8 cellular contexts compared by ENCODE assay signal in the genomic region with DNA sequence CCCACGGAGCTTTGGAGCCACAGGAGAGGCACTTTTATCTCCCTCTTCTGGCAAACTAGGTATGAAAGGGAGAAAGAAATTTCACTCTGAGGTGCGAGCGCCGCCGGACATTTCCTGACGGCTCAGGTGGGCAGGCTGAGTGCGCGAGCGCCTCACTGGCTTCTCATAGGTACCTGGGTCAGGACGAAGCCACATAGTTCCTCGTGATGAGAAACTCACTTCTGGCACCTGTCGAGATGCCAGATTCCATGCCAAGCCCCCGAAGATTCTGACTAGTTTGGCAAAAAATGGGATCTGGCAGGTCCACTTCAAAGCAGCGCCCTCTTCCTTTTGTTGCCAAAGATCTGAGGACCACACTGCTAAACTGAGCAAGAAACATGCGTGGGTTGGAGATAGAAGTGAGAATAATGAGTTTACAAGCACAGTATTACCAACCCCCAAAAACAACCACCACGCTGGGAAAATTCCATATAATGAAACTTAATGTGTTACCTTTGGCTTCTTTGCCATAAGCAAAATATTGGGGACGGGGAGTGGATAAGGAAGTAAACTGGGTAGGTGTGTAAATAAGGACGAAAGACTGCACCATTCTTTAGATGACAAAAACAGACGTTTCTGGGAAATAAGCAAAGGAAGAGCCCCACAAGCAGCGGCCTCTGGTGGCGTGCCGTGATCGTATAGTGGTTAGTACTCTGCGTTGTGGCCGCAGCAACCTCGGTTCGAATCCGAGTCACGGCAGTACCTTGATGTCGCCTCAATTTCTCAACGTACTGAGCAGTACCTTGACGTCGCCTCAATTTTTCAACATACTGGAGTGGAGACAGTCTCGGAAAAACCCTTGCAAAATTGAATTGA.
DNase-seq lines count a peak whose midpoint lies in the region; ATAC-seq, FAIRE-seq and TF ChIP-seq lines count a peak whose summit lies in the region.

No MANE protein-coding gene starts in this region.

- H3K9me2 ChIP-seq in SK-N-SH: no peaks in the 10 kb centered on the region

- H3F3A ChIP-seq in SK-N-SH (replicated peaks; ENCODE audit: insufficient read depth): peaks cover 4% of the 10 kb centered on the region

- H3K9me3 ChIP-seq in HUES64 (ENCODE audit: insufficient read depth, low read depth, low read length) (no peaks in the 10 kb centered on the region), SK-N-SH (no peaks in the 10 kb centered on the region), cardiac muscle cell (ENCODE audit: low read depth) (no peaks in the 10 kb centered on the region), prostate gland (no peaks in the 10 kb centered on the region)

- peak overlapping the region; percentile 62 for H2AFZ ChIP-seq in SK-N-SH (ENCODE audit: low read depth)

- TF ChIP-seq EP300 in SK-N-SH (IDR thresholded peaks at IDR 0.05; ENCODE audit: borderline replicate concordance in 1 of 2, low read depth in 1 of 2, low read length in 1 of 2): no peak

- TF ChIP-seq POLR2A in prostate gland (IDR thresholded peaks at IDR 0.05): no peak

- H3K4me2 ChIP-seq in SK-N-SH: peak overlapping the region; percentile 54

- H3K79me2 ChIP-seq in SK-N-SH (ENCODE audit: insufficient read depth): no peaks in the 10 kb centered on the region

- H3K4me1 ChIP-seq in HUES64 (ENCODE audit: insufficient read depth, low read length): peaks cover 20% of the 10 kb centered on the region
- no peaks in the 10 kb centered on the region; a peak in 1 of 4 replicates for H3K4me1 ChIP-seq in SK-N-SH (ENCODE audit: control insufficient read depth in 1 of 2, insufficient read depth in 2 of 2, low read depth in 1 of 2, low read length in 1 of 2)
- H3K4me1 ChIP-seq in cardiac muscle cell (ENCODE audit: low read depth): no peaks in the 10 kb centered on the region
- no peaks in the 10 kb centered on the region for H3K4me1 ChIP-seq in prostate gland (replicated peaks)

- DNase-seq in AG08396 (ENCODE audit: low spot score): peak; percentile 48
- no peak for DNase-seq in SK-N-SH
- DNase-seq in activated naive CD4-positive, alpha-beta T cell treated with anti-CD3 and anti-CD28 coated beads, Interleukin-2, amount 50 U/mL, for 16 hours: peak; percentile 84
- peak; percentile 59 to 70 for DNase-seq in cardiac muscle cell (ENCODE audit: low read depth in 1 of 2, low spot score in 1 of 2)
- DNase-seq in prostate gland (ENCODE audit: low spot score): peak; percentile 47
- peak; percentile 38 for DNase-seq in urothelium cell line (ENCODE audit: low spot score)

- H3K36me3 ChIP-seq in HUES64 (ENCODE audit: insufficient read depth, low read length) (no peaks in the 10 kb centered on the region), SK-N-SH (replicated peaks in 1 of 2; ENCODE audit: control insufficient read depth in 1 of 2, insufficient read depth in 2 of 2, low read length in 1 of 2) (no peaks in the 10 kb centered on the region), cardiac muscle cell (no peaks in the 10 kb centered on the region), prostate gland (no peaks in the 10 kb centered on the region)

- peak; percentile 42; the same call in 1 of the 2 replicates for TF ChIP-seq RAD21 in SK-N-SH (IDR thresholded peaks at IDR 0.05; ENCODE audit: low read length)

- H3K27ac ChIP-seq in HUES64 (ENCODE audit: low read depth, low read length): no peak overlapping the region
- no peak overlapping the region for H3K27ac ChIP-seq in SK-N-SH (ENCODE audit: low read depth in 2 of 2, low read length in 1 of 2)
- no peak overlapping the region for H3K27ac ChIP-seq in cardiac muscle cell
- H3K27ac ChIP-seq in prostate gland: peak overlapping the region; percentile 56 to 64

- no peaks in the 10 kb centered on the region for H4K20me1 ChIP-seq in SK-N-SH (ENCODE audit: insufficient read depth)

- peak; percentile 67 for ATAC-seq in GM18868 (IDR thresholded peaks at IDR 0.05; ENCODE audit: unreplicated experiment)

- POLR2A ChIA-PET in SK-N-SH (lab: Yijun Ruan, JAX): interaction anchor here (3.2 kb wide), 1 partner anchor 10 kb away, joined by 19 read pairs; a partner anchor contains a TSS

- 5% methylated on average over 32 of the region's 34 CpGs for WGBS in HUES64
- WGBS in SK-N-SH (ENCODE audit: low lambda C conversion rate): 8% methylated on average over 30 of the region's 34 CpGs
- under 1% methylated on average over 34 of the region's 34 CpGs for WGBS in prostate gland

- no peak for FAIRE-seq in urothelium cell line (lab: Jason Lieb, UNC)

- intact Hi-C loops in prostate gland (cut with DNase I): no loop called here

- H3K4me3 ChIP-seq in HUES64 (ENCODE audit: low read length) (peak overlapping the region; percentile 75), SK-N-SH (ENCODE audit: low read depth in 2 of 2, low read length in 1 of 2) (peak overlapping the region; percentile 53 to 57), cardiac muscle cell (peak overlapping the region; percentile 42), prostate gland (peak overlapping the region; percentile 26 to 31)

- H3K27me3 ChIP-seq in HUES64 (ENCODE audit: insufficient read depth, low read length) (peaks cover 5% of the 10 kb centered on the region; the same call in 1 of the 2 replicates), SK-N-SH (ENCODE audit: insufficient read depth) (no peaks in the 10 kb centered on the region), cardiac muscle cell (peaks cover 5% of the 10 kb centered on the region), prostate gland (replicated peaks; ENCODE audit: insufficient read depth) (no peaks in the 10 kb centered on the region)

- TF ChIP-seq CTCF in SK-N-SH (IDR thresholded peaks at IDR 0.05): peak; percentile 57
- peak; percentile 63 for TF ChIP-seq CTCF in cardiac muscle cell (IDR thresholded peaks at IDR 0.05; ENCODE audit: low read depth, low read length)
- TF ChIP-seq CTCF in prostate gland (IDR thresholded peaks at IDR 0.05): peak in 2 of 4 experiments; percentile 52 to 56

- H3K9ac ChIP-seq in HUES64 (ENCODE audit: low read depth, low read length) (peak overlapping the region; percentile 21; the same call in 1 of the 2 replicates), SK-N-SH (no peak overlapping the region)

- CTCF ChIA-PET in SK-N-SH (lab: Yijun Ruan, JAX): interaction anchor here (1.3 kb wide), 1 partner anchor 31 kb away, joined by 4 read pairs; no protein-coding TSS in a partner anchor

TF ChIP-seq in SK-N-SH, 30 proteins besides CTCF, POLR2A, EP300 and RAD21:
- TF ChIP-seq MXI1 (IDR thresholded peaks at IDR 0.05; ENCODE audit: low read depth, low read length) (no peak), TEAD4 (IDR thresholded peaks at IDR 0.05; ENCODE audit: borderline replicate concordance, insufficient read depth) (0 out of 2 replicates have a peak, but pooled peaks have one; percentile 28), ELF1 (IDR thresholded peaks at IDR 0.05) (no peak), EZH2phosphoT487 (IDR thresholded peaks at IDR 0.05; ENCODE audit: borderline replicate concordance, low read depth) (no peak), NFIC (IDR thresholded peaks at IDR 0.05; ENCODE audit: borderline replicate concordance) (no peak), RCOR1 (IDR thresholded peaks at IDR 0.05; ENCODE audit: low read length) (0 out of 2 replicates have a peak, but pooled peaks have one; percentile 12), CHD2 (IDR thresholded peaks at IDR 0.05; ENCODE audit: low read length, partially characterized antibody) (no peak), SMC3 (IDR thresholded peaks at IDR 0.05; ENCODE audit: low read depth, low read length) (peak; percentile 35), SIN3A (IDR thresholded peaks at IDR 0.05; ENCODE audit: borderline replicate concordance, low read depth, low read length) (no peak), POLR2AphosphoS5 (IDR thresholded peaks at IDR 0.05; ENCODE audit: low read depth, low read length) (no peak), TAF1 (IDR thresholded peaks at IDR 0.05; ENCODE audit: borderline replicate concordance, low read depth, low read length) (no peak)
- TF ChIP-seq, protein P1, sequence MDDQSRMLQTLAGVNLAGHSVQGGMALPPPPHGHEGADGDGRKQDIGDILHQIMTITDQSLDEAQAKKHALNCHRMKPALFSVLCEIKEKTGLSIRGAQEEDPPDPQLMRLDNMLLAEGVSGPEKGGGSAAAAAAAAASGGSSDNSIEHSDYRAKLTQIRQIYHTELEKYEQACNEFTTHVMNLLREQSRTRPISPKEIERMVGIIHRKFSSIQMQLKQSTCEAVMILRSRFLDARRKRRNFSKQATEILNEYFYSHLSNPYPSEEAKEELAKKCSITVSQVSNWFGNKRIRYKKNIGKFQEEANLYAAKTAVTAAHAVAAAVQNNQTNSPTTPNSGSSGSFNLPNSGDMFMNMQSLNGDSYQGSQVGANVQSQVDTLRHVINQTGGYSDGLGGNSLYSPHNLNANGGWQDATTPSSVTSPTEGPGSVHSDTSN (IDR thresholded peaks at IDR 0.05): no peak
- TF ChIP-seq, protein P2, sequence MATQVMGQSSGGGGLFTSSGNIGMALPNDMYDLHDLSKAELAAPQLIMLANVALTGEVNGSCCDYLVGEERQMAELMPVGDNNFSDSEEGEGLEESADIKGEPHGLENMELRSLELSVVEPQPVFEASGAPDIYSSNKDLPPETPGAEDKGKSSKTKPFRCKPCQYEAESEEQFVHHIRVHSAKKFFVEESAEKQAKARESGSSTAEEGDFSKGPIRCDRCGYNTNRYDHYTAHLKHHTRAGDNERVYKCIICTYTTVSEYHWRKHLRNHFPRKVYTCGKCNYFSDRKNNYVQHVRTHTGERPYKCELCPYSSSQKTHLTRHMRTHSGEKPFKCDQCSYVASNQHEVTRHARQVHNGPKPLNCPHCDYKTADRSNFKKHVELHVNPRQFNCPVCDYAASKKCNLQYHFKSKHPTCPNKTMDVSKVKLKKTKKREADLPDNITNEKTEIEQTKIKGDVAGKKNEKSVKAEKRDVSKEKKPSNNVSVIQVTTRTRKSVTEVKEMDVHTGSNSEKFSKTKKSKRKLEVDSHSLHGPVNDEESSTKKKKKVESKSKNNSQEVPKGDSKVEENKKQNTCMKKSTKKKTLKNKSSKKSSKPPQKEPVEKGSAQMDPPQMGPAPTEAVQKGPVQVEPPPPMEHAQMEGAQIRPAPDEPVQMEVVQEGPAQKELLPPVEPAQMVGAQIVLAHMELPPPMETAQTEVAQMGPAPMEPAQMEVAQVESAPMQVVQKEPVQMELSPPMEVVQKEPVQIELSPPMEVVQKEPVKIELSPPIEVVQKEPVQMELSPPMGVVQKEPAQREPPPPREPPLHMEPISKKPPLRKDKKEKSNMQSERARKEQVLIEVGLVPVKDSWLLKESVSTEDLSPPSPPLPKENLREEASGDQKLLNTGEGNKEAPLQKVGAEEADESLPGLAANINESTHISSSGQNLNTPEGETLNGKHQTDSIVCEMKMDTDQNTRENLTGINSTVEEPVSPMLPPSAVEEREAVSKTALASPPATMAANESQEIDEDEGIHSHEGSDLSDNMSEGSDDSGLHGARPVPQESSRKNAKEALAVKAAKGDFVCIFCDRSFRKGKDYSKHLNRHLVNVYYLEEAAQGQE (IDR thresholded peaks at IDR 0.05; ENCODE audit: low read depth, low read length): no peak
- TF ChIP-seq, protein P3, sequence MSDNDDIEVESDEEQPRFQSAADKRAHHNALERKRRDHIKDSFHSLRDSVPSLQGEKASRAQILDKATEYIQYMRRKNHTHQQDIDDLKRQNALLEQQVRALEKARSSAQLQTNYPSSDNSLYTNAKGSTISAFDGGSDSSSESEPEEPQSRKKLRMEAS (IDR thresholded peaks at IDR 0.05; ENCODE audit: low read depth): no peak
TF ChIP-seq in SK-N-SH: peak in this region for 3.

Comparison
In these comparisons a context has a peak if more than half of its experiments do, and no peak if none do; other contexts are left out.
1. H3K27ac ChIP-seq: peak in prostate gland (2 of 2); none in HUES64 (single experiment), SK-N-SH (0 of 2) and cardiac muscle cell (single experiment).
2. Peak in every context shown above with its lines, with median percentiles within 50 percentile points of each other: H3K4me3 ChIP-seq.